17 cellular contexts compared by ENCODE assay signal in the genomic region with DNA sequence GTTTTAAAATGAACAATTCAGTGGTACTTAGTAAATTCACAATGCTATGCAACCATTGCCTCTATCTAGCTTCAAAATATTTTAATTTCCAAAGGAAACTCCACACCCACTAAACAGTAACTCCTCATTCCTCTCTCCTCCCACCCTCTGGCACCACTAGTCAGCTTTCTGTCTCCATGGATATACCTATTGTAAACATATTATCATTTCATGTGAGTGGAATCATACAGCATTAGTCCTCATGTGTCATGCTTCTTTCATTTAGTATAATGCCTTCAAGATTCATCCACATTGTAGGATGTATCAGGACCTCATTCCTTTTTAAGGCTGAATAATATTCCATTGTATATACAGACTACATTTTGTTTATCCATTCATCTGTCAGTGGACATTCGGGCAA.
"Had no signal": no experiment of that assay in that cellular context is flagged by ENCODE, and none has a peak within 500 bp of the region (broad histone marks: within the 10 kb centered on the region; RNA-seq: fewer than 3 reads in every experiment).

No MANE protein-coding gene starts in this region.

- H3K4me2 ChIP-seq: hepatocyte had no signal

- FAIRE-seq: endometrium had no signal

- DNase-seq: effector memory CD4-positive, alpha-beta T cell; esophagus squamous epithelium; foreskin melanocyte; kidney glomerular epithelial cell; naive thymus-derived CD4-positive, alpha-beta T cell; posterior cingulate gyrus; sigmoid colon; stimulated activated CD4-positive, alpha-beta T cell treated with anti-CD3 and anti-CD28 coated beads, Interleukin-12 subunit alpha, Interleukin-12 subunit beta, amount 100 ng/mL, for 4 hours; stimulated activated naive CD4-positive, alpha-beta T cell; stomach; substantia nigra; transverse colon had no signal

- H3K4me3 ChIP-seq: esophagus squamous epithelium, hepatocyte, sigmoid colon, skin epidermis, stomach, thoracic aorta, transverse colon had no signal

- H2AFZ ChIP-seq: hepatocyte had no signal

- H3K27ac ChIP-seq: epithelial cell of prostate, esophagus squamous epithelium, hepatocyte, sigmoid colon, skin epidermis, stomach, thoracic aorta, transverse colon had no signal

- H3K27me3 ChIP-seq: esophagus squamous epithelium, hepatocyte, sigmoid colon, stomach, transverse colon had no signal

- H3K36me3 ChIP-seq: transverse colon had no signal
